18 cellular contexts compared by ENCODE assay signal in genomic region chr18:13291299-13291698, GRCh38.
DNase-seq lines count a peak whose midpoint lies in the region; ATAC-seq, FAIRE-seq and TF ChIP-seq lines count a peak whose summit lies in the region.
"Had no signal": no experiment of that assay in that cellular context is flagged by ENCODE, and none has a peak within 500 bp of the region (broad histone marks: within the 10 kb centered on the region; RNA-seq: fewer than 3 reads in every experiment).

No MANE protein-coding gene starts in this region.

- no peaks in the 10 kb centered on the region for H3K9me3 ChIP-seq in WERI-Rb-1 (ENCODE audit: severe bottlenecking)
- H3K9me3 ChIP-seq in heart right ventricle, result no peaks in the 10 kb centered on the region

- TF ChIP-seq CTCF in WERI-Rb-1 (IDR thresholded peaks at IDR 0.05; ENCODE audit: low read depth, low read length), result no peak
- TF ChIP-seq CTCF in heart right ventricle (IDR thresholded peaks at IDR 0.05), result no peak

- intact Hi-C loops in activated CD4-positive, alpha-beta T cell treated with anti-CD3 and anti-CD28 coated beads, Interleukin-2, amount 10 ng/mL, durations not matched to agents 24 days and 14 days (cut with micrococcal nuclease), result loop anchor here (1.0 to 2.0 kb wide), 3 partner anchors 25 to 84 kb away; no protein-coding TSS in a partner anchor
- intact Hi-C loops in heart right ventricle (cut with DNase I), result no loop called here

- peaks cover 0 to 39% (median 22%) of the 10 kb centered on the region in 9 donors for H3K4me1 ChIP-seq in heart right ventricle

- H3K27me3 ChIP-seq in WERI-Rb-1 (ENCODE audit: insufficient read depth, low read depth, severe bottlenecking) (no peaks in the 10 kb centered on the region), heart right ventricle (no peaks in the 10 kb centered on the region)

- H3K27ac Mint-ChIP-seq in activated CD4-positive, alpha-beta T cell treated with anti-CD3 and anti-CD28 coated beads, Interleukin-2, amount 10 ng/mL, durations not matched to agents 24 days and 14 days, result peak overlapping the region; percentile 83
- peak overlapping the region; percentile 93 for H3K27ac Mint-ChIP-seq in activated T-helper 17 cell treated with anti-CD3 and anti-CD28 coated beads, Interleukin-2, amount 50 U/mL, for 72 hours
- H3K27ac Mint-ChIP-seq in stimulated activated effector memory CD8-positive, alpha-beta T cell treated with anti-CD3 and anti-CD28 coated beads, Interleukin-12 subunit alpha, Interleukin-12 subunit beta, amount 100 ng/mL, for 72 hours, result peak overlapping the region; percentile 84
- H3K27ac Mint-ChIP-seq: CD14-positive monocyte had no signal

- no peak for FAIRE-seq in GM12891 (lab: Jason Lieb, UNC)
- FAIRE-seq: A204.1, K562 had no signal

- H3K9me3 Mint-ChIP-seq in activated CD4-positive, alpha-beta T cell treated with anti-CD3 and anti-CD28 coated beads, Interleukin-2, amount 10 ng/mL, durations not matched to agents 24 days and 14 days, result no peaks in the 10 kb centered on the region
- no peaks in the 10 kb centered on the region for H3K9me3 Mint-ChIP-seq in activated T-helper 17 cell treated with anti-CD3 and anti-CD28 coated beads, Interleukin-2, amount 50 U/mL, for 72 hours
- H3K9me3 Mint-ChIP-seq in stimulated activated effector memory CD8-positive, alpha-beta T cell treated with anti-CD3 and anti-CD28 coated beads, Interleukin-12 subunit alpha, Interleukin-12 subunit beta, amount 100 ng/mL, for 72 hours, result no peaks in the 10 kb centered on the region
- H3K9me3 Mint-ChIP-seq: CD14-positive monocyte had no signal

- 97% methylated on average over 8 of the region's 8 CpGs for WGBS in heart right ventricle, 2 donors

- TF ChIP-seq POLR2A in GM12891 (IDR thresholded peaks at IDR 0.05; ENCODE audit: low read depth, low read length), result no peak

- H3K4me3 ChIP-seq in WERI-Rb-1 (ENCODE audit: low read depth, low read length) (no peak overlapping the region), heart right ventricle (no peak overlapping the region)
- H3K4me3 ChIP-seq: K562 had no signal

- no peak for ATAC-seq in activated T-helper 17 cell treated with anti-CD3 and anti-CD28 coated beads, Interleukin-2, amount 50 U/mL, for 72 hours (replicated peaks)
- ATAC-seq in stimulated activated effector memory CD8-positive, alpha-beta T cell treated with anti-CD3 and anti-CD28 coated beads, Interleukin-12 subunit alpha, Interleukin-12 subunit beta, amount 100 ng/mL, for 72 hours, result no peak
- ATAC-seq in heart right ventricle, result no peak
- ATAC-seq: K562 had no signal

- H3K36me3 ChIP-seq in WERI-Rb-1 (no peaks in the 10 kb centered on the region), heart right ventricle (no peaks in the 10 kb centered on the region)

- H3K27ac ChIP-seq in WERI-Rb-1 (no peak overlapping the region), heart right ventricle (no peak overlapping the region)
- H3K27ac ChIP-seq: HL-60 had no signal

- H3K4me1 Mint-ChIP-seq in activated CD4-positive, alpha-beta T cell treated with anti-CD3 and anti-CD28 coated beads, Interleukin-2, amount 10 ng/mL, durations not matched to agents 24 days and 14 days, result peaks cover 41% of the 10 kb centered on the region
- H3K4me1 Mint-ChIP-seq in activated T-helper 17 cell treated with anti-CD3 and anti-CD28 coated beads, Interleukin-2, amount 50 U/mL, for 72 hours, result peaks cover 30% of the 10 kb centered on the region
- peaks cover 47% of the 10 kb centered on the region for H3K4me1 Mint-ChIP-seq in stimulated activated effector memory CD8-positive, alpha-beta T cell treated with anti-CD3 and anti-CD28 coated beads, Interleukin-12 subunit alpha, Interleukin-12 subunit beta, amount 100 ng/mL, for 72 hours
- H3K4me1 Mint-ChIP-seq: CD14-positive monocyte had no signal

- H3K27me3 Mint-ChIP-seq in activated CD4-positive, alpha-beta T cell treated with anti-CD3 and anti-CD28 coated beads, Interleukin-2, amount 10 ng/mL, durations not matched to agents 24 days and 14 days, result no peaks in the 10 kb centered on the region
- H3K27me3 Mint-ChIP-seq in activated T-helper 17 cell treated with anti-CD3 and anti-CD28 coated beads, Interleukin-2, amount 50 U/mL, for 72 hours, result no peaks in the 10 kb centered on the region

- H3K4me3 Mint-ChIP-seq in activated CD4-positive, alpha-beta T cell treated with anti-CD3 and anti-CD28 coated beads, Interleukin-2, amount 10 ng/mL, durations not matched to agents 24 days and 14 days, result peak overlapping the region; percentile 26
- peak overlapping the region; percentile 68 for H3K4me3 Mint-ChIP-seq in activated T-helper 17 cell treated with anti-CD3 and anti-CD28 coated beads, Interleukin-2, amount 50 U/mL, for 72 hours
- H3K4me3 Mint-ChIP-seq in stimulated activated effector memory CD8-positive, alpha-beta T cell treated with anti-CD3 and anti-CD28 coated beads, Interleukin-12 subunit alpha, Interleukin-12 subunit beta, amount 100 ng/mL, for 72 hours, result peak overlapping the region; percentile 44
- H3K4me3 Mint-ChIP-seq: CD14-positive monocyte had no signal

- H3K36me3 Mint-ChIP-seq in activated CD4-positive, alpha-beta T cell treated with anti-CD3 and anti-CD28 coated beads, Interleukin-2, amount 10 ng/mL, durations not matched to agents 24 days and 14 days (ENCODE audit: low read depth), result no peaks in the 10 kb centered on the region
- H3K36me3 Mint-ChIP-seq in activated T-helper 17 cell treated with anti-CD3 and anti-CD28 coated beads, Interleukin-2, amount 50 U/mL, for 72 hours (ENCODE audit: low read depth), result peaks cover 5% of the 10 kb centered on the region
- H3K36me3 Mint-ChIP-seq in stimulated activated effector memory CD8-positive, alpha-beta T cell treated with anti-CD3 and anti-CD28 coated beads, Interleukin-12 subunit alpha, Interleukin-12 subunit beta, amount 100 ng/mL, for 72 hours, result peaks cover 4% of the 10 kb centered on the region
- H3K36me3 Mint-ChIP-seq: CD14-positive monocyte had no signal

- no peak for DNase-seq in activated CD4-positive, alpha-beta T cell treated with anti-CD3 and anti-CD28 coated beads, Interleukin-2, amount 10 ng/mL, durations not matched to agents 24 days and 14 days
- no peak for DNase-seq in activated CD4-positive, alpha-beta T cell treated with anti-CD3 and anti-CD28 coated beads, Interleukin-2, amount 50 U/mL, for 1 hour
- DNase-seq in D341Med (ENCODE audit: low spot score) (peak; percentile 38), GM12891 (ENCODE audit: insufficient read length, low spot score) (no peak), WERI-Rb-1 (no peak), heart right ventricle (no peak)
- DNase-seq in stimulated activated effector memory CD8-positive, alpha-beta T cell treated with anti-CD3 and anti-CD28 coated beads, Interleukin-12 subunit alpha, Interleukin-12 subunit beta, amount 100 ng/mL, for 72 hours (ENCODE audit: low spot score in 2 of 2), result no peak
- DNase-seq: DMS 273 treated with DMSO at 0.1 percent for 48 hours, GOT3, NCI-H1092, NCI-H1694, NCI-H2107, NCI-H345 had no signal

TF ChIP-seq in GM12891, 5 proteins besides CTCF, POLR2A, EP300 and RAD21:
- TF ChIP-seq POLR2AphosphoS5 (IDR thresholded peaks at IDR 0.05; ENCODE audit: low read depth, low read length) (no peak), TAF1 (IDR thresholded peaks at IDR 0.05; ENCODE audit: low read depth, low read length) (no peak), POU2F2 (IDR thresholded peaks at IDR 0.05; ENCODE audit: low read depth, low read length) (no peak), SPI1 (IDR thresholded peaks at IDR 0.05; ENCODE audit: low read depth, low read length) (no peak), PAX5 (IDR thresholded peaks at IDR 0.05; ENCODE audit: insufficient read depth, low read length, severe bottlenecking) (no peak)
